In the genomic region with DNA sequence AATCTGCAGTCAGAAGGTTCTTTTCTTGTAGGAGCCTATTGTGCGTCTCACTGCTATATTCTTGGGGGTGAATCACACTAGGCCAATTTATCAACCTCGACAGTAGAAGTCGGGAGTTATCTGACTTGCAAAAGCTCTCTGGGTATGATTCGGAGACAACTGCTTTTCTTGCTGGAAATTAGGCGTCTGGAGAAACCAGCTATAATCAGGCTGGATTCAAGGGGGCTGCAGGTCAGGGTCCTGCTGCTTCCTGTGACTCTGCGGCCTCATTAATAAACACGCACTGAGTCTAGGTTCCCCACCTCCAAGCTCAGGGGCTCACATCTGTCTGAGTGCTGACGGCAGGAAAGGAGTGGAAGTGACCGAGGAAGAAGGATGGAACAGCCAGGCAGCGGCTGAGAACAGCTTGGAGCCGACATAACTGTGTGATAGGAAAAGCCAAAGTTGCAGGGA, we compare ENCODE assay signal across 18 cellular contexts.
DNase-seq lines count a peak whose midpoint lies in the region; ATAC-seq, FAIRE-seq and TF ChIP-seq lines count a peak whose summit lies in the region.
"Had no signal": no experiment of that assay in that cellular context is flagged by ENCODE, and none has a peak within 500 bp of the region (broad histone marks: within the 10 kb centered on the region; RNA-seq: fewer than 3 reads in every experiment).

No MANE protein-coding gene starts in this region.

- H3K4me1 ChIP-seq in liver (ENCODE audit: control insufficient read depth in 4 of 4, insufficient read depth in 4 of 4, low read length in 3 of 4) = no peaks in the 10 kb centered on the region
- H3K4me1 ChIP-seq in HepG2 (ENCODE audit: insufficient read depth, low read length) = no peaks in the 10 kb centered on the region
- H3K4me1 ChIP-seq in mesodermal cell (ENCODE audit: control insufficient read depth, insufficient read depth, low read length, poor library complexity, severe bottlenecking) = no peaks in the 10 kb centered on the region
- H3K4me1 ChIP-seq in uterus = no peaks in the 10 kb centered on the region
- H3K4me1 ChIP-seq: esophagus squamous epithelium had no signal

- CTCF ChIA-PET in HepG2 (lab: Yijun Ruan, JAX; ENCODE audit: low intra/inter-chr PET ratio, low total read pairs) = no interaction called here

- DNase-seq in HepG2 (ENCODE audit: low spot score) (no peak), dermis blood vessel endothelial cell (peak; percentile 18), uterus (no peak)
- no peak for DNase-seq in activated effector memory CD4-positive, alpha-beta T cell treated with Interleukin-2 at 50 U/mL for 16 hours
- DNase-seq in effector memory CD8-positive, alpha-beta T cell = no peak
- DNase-seq: activated CD8-positive, alpha-beta T cell treated with anti-CD3 and anti-CD28 coated beads for 36 hours; activated gamma-delta T cell treated with Interleukin-2 at 50 U/mL for 16 hours; cerebellar nuclear complex; esophagus squamous epithelium; Karpas-422; natural killer cell; NCI-H1694; NCI-H69; stimulated activated CD8-positive, alpha-beta memory T cell treated with anti-CD3 and anti-CD28 coated beads, Interleukin-4, amount 100 ng/mL, for 48 hours had no signal

- no peak overlapping the region for H3K4me2 ChIP-seq in HepG2 (ENCODE audit: low read depth, low read length)

- no TSS peak for BruUV-seq in HepG2 (replicated peaks; lab: Mats Ljungman, UMichigan)

- no peak overlapping the region for H3K27ac Mint-ChIP-seq in effector memory CD8-positive, alpha-beta T cell
- H3K27ac Mint-ChIP-seq: activated CD8-positive, alpha-beta T cell treated with anti-CD3 and anti-CD28 coated beads for 36 hours; natural killer cell had no signal

- H2AFZ ChIP-seq in HepG2 (ENCODE audit: low read length) = no peak overlapping the region

- no peaks in the 10 kb centered on the region for H3K9me3 Mint-ChIP-seq in effector memory CD8-positive, alpha-beta T cell
- H3K9me3 Mint-ChIP-seq: activated CD8-positive, alpha-beta T cell treated with anti-CD3 and anti-CD28 coated beads for 36 hours; natural killer cell had no signal

- TF ChIP-seq EP300 in HepG2 (IDR thresholded peaks at IDR 0.05; ENCODE audit: low read depth in 2 of 2, low read length in 2 of 2) (no peak), HepG2 (CRISPR knock-in tag; IDR thresholded peaks at IDR 0.05; ENCODE audit: borderline replicate concordance) (no peak)

- H3K27ac ChIP-seq in liver (ENCODE audit: low read depth in 1 of 2, low read length in 2 of 2) (no peak overlapping the region), HepG2 (ENCODE audit: extremely low read length, insufficient read depth, low read length) (no peak overlapping the region), mesodermal cell (ENCODE audit: low read depth, low read length, severe bottlenecking) (peak overlapping the region; percentile 60), uterus (peak overlapping the region; percentile 5 to 56)
- H3K27ac ChIP-seq: esophagus squamous epithelium had no signal

- no peaks in the 10 kb centered on the region for H3K36me3 ChIP-seq in liver (ENCODE audit: control insufficient read depth in 4 of 4, insufficient read depth in 3 of 4, low read depth in 1 of 4, low read length in 3 of 4)
- H3K36me3 ChIP-seq in HepG2 (replicated peaks in 1 of 2; ENCODE audit: control insufficient read depth in 1 of 2, insufficient read depth in 2 of 2, low read length in 2 of 2) = no peaks in the 10 kb centered on the region
- no peaks in the 10 kb centered on the region for H3K36me3 ChIP-seq in mesodermal cell (ENCODE audit: control insufficient read depth, insufficient read depth, low read length)
- H3K36me3 ChIP-seq in uterus = no peaks in the 10 kb centered on the region
- H3K36me3 ChIP-seq: esophagus squamous epithelium had no signal

- H3K4me3 ChIP-seq in liver (ENCODE audit: low read depth in 1 of 3, low read length in 3 of 3) (no peak overlapping the region), HepG2 (replicated peaks in 1 of 3; ENCODE audit: insufficient read depth in 1 of 3, low read depth in 2 of 3, low read length in 3 of 3) (no peak overlapping the region), mesodermal cell (ENCODE audit: extremely low read depth, insufficient read depth, low read length, poor library complexity, severe bottlenecking) (no peak overlapping the region), uterus (peak overlapping the region in 1 of 2 donors; percentile 22)
- H3K4me3 ChIP-seq: esophagus squamous epithelium had no signal

- TF ChIP-seq POLR2A in HepG2 (IDR thresholded peaks at IDR 0.05; ENCODE audit: insufficient read depth in 1 of 2, low read depth in 2 of 2, low read length in 2 of 2) = no peak
- TF ChIP-seq POLR2A in uterus (IDR thresholded peaks at IDR 0.05) = no peak

- H3K4me1 Mint-ChIP-seq in effector memory CD8-positive, alpha-beta T cell (ENCODE audit: low read depth in 2 of 2) = no peaks in the 10 kb centered on the region
- H3K4me1 Mint-ChIP-seq: natural killer cell had no signal

- WGBS in liver = 35% methylated on average over 11 of the region's 11 CpGs
- 13% methylated on average over 11 of the region's 11 CpGs for WGBS in HepG2 (ENCODE audit: low lambda C conversion rate)
- 45 to 66% methylated on average over 8 to 10 of the region's 11 CpGs for WGBS in mesodermal cell (ENCODE audit: insufficient coverage in 2 of 2), 2 experiments

- in situ Hi-C loops in HepG2 (cut with HindIII; ENCODE audit: extremely low pct_ligation_motif_present, low pct_unique_long_range_greater_than_20kb) = no loop called here

- peaks cover 0 to 5% (median 0%) of the 10 kb centered on the region in 4 donors for H3K27me3 ChIP-seq in liver (ENCODE audit: control insufficient read depth in 4 of 4, insufficient read depth in 4 of 4, low read length in 3 of 4)
- peaks cover 0 to 27% of the 10 kb centered on the region in 2 experiments; a peak in 3 of 5 replicates for H3K27me3 ChIP-seq in HepG2 (ENCODE audit: control insufficient read depth in 1 of 2, insufficient read depth in 2 of 2, low read length in 2 of 2)
- no peaks in the 10 kb centered on the region for H3K27me3 ChIP-seq in uterus
- H3K27me3 ChIP-seq: esophagus squamous epithelium had no signal

- ATAC-seq in HepG2 = no peak
- no peak for ATAC-seq in GM19035 (IDR thresholded peaks at IDR 0.05; ENCODE audit: unreplicated experiment)
- ATAC-seq in effector memory CD8-positive, alpha-beta T cell (replicated peaks) = no peak
- ATAC-seq: activated CD8-positive, alpha-beta T cell treated with anti-CD3 and anti-CD28 coated beads for 36 hours; natural killer cell had no signal

- no peaks in the 10 kb centered on the region for H3K36me3 Mint-ChIP-seq in effector memory CD8-positive, alpha-beta T cell (ENCODE audit: insufficient read depth)
- H3K36me3 Mint-ChIP-seq: natural killer cell had no signal

- no peaks in the 10 kb centered on the region for H3K9me3 ChIP-seq in liver (ENCODE audit: control insufficient read depth in 4 of 4, low read length in 3 of 4)
- H3K9me3 ChIP-seq in HepG2 (ENCODE audit: low read length) = no peaks in the 10 kb centered on the region
- H3K9me3 ChIP-seq in mesodermal cell (ENCODE audit: control insufficient read depth, low read length) = no peaks in the 10 kb centered on the region
- H3K9me3 ChIP-seq in uterus = no peaks in the 10 kb centered on the region
- H3K9me3 ChIP-seq: esophagus squamous epithelium had no signal

- no peaks in the 10 kb centered on the region for H3K79me2 ChIP-seq in HepG2 (ENCODE audit: insufficient read depth, low read length)

- TF ChIP-seq CTCF in liver (IDR thresholded peaks at IDR 0.05; ENCODE audit: low read depth, low read length, missing input control) = no peak
- no peak for TF ChIP-seq CTCF in HepG2 (CRISPR knock-in tag; IDR thresholded peaks at IDR 0.05)
- TF ChIP-seq CTCF in uterus (IDR thresholded peaks at IDR 0.05) = no peak

- no peak for FAIRE-seq in HepG2 (lab: Jason Lieb, UNC)
- FAIRE-seq: urothelium cell line had no signal

- POLR2A ChIA-PET in HepG2 (lab: Yijun Ruan, JAX) = no interaction called here

- TF ChIP-seq RAD21 in liver (IDR thresholded peaks at IDR 0.05) (no peak), HepG2 (CRISPR knock-in tag; IDR thresholded peaks at IDR 0.05) (no peak)

- no peaks in the 10 kb centered on the region for H4K20me1 ChIP-seq in HepG2 (ENCODE audit: insufficient read depth, low read length)

- H3K4me3 Mint-ChIP-seq in effector memory CD8-positive, alpha-beta T cell = no peak overlapping the region
- H3K4me3 Mint-ChIP-seq: activated CD8-positive, alpha-beta T cell treated with anti-CD3 and anti-CD28 coated beads for 36 hours; natural killer cell had no signal

- no peaks in the 10 kb centered on the region for H3K27me3 Mint-ChIP-seq in effector memory CD8-positive, alpha-beta T cell

- H3K9ac ChIP-seq in liver (ENCODE audit: low read depth in 1 of 2, low read length in 2 of 2) = no peak overlapping the region
- no peak overlapping the region for H3K9ac ChIP-seq in HepG2 (ENCODE audit: insufficient read depth, low read depth, low read length)

- intact Hi-C loops in HepG2 (cut with micrococcal nuclease; ENCODE audit: unreplicated experiment) = no loop called here
- intact Hi-C loops in uterus (cut with DNase I; ENCODE audit: low total_unique reads) = no loop called here

TF ChIP-seq in liver, 16 proteins besides CTCF, POLR2A, EP300 and RAD21 (continues in another document):
- TF ChIP-seq RXRA (IDR thresholded peaks at IDR 0.05) = peak in 1 of 2 donors; percentile 5
- TF ChIP-seq JUND (IDR thresholded peaks at IDR 0.05) = peak in 1 of 2 donors; percentile 15

TF ChIP-seq in HepG2, 621 proteins besides CTCF, POLR2A, EP300 and RAD21:
- TF ChIP-seq CHD2 (IDR thresholded peaks at IDR 0.05; ENCODE audit: low read depth, low read length) = no peak
- TF ChIP-seq, protein P1, sequence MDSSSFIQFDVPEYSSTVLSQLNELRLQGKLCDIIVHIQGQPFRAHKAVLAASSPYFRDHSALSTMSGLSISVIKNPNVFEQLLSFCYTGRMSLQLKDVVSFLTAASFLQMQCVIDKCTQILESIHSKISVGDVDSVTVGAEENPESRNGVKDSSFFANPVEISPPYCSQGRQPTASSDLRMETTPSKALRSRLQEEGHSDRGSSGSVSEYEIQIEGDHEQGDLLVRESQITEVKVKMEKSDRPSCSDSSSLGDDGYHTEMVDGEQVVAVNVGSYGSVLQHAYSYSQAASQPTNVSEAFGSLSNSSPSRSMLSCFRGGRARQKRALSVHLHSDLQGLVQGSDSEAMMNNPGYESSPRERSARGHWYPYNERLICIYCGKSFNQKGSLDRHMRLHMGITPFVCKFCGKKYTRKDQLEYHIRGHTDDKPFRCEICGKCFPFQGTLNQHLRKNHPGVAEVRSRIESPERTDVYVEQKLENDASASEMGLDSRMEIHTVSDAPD (CRISPR knock-in tag; IDR thresholded peaks at IDR 0.05) = no peak
- no peak for TF ChIP-seq ZNF282 (IDR thresholded peaks at IDR 0.05; ENCODE audit: partially characterized antibody)
- TF ChIP-seq ASH2L (IDR thresholded peaks at IDR 0.05; ENCODE audit: insufficient read length, low read depth, low read length) = no peak
- no peak for TF ChIP-seq SRY (CRISPR knock-in tag; IDR thresholded peaks at IDR 0.05)
- TF ChIP-seq ZNF879 (CRISPR knock-in tag; IDR thresholded peaks at IDR 0.05) = no peak
- TF ChIP-seq ARID2 (CRISPR knock-in tag; IDR thresholded peaks at IDR 0.05; ENCODE audit: borderline replicate concordance) = no peak

Comparison
In these comparisons a context has a peak if more than half of its experiments do, and no peak if none do; other contexts are left out.
1. H3K27ac ChIP-seq: peak in mesodermal cell (single experiment) and uterus (2 of 2); none in liver (0 of 2) and HepG2 (single experiment).